ENCODE assay signal across 16 cellular contexts in genomic region chr11:37811349-37811748, GRCh38.
"Had no signal": no experiment of that assay in that cellular context is flagged by ENCODE, and none has a peak within 500 bp of the region (broad histone marks: within the 10 kb centered on the region; RNA-seq: fewer than 3 reads in every experiment).

No MANE protein-coding gene starts in this region.

- H3K36me3 Mint-ChIP-seq: activated naive CD8-positive, alpha-beta T cell treated with anti-CD3 and anti-CD28 coated beads, Interleukin-2, amount 10 ng/mL, durations not matched to agents 7 days and 5 days; stimulated activated memory B cell treated with anti-CD40 and anti-IgM and Interleukin-4, amounts not matched to agents 10 μg/mL and 1 μg/mL and 100 μg/mL, for 72 hours had no signal

- H3K27ac Mint-ChIP-seq: activated CD4-positive, alpha-beta T cell treated with anti-CD3 and anti-CD28 coated beads, Interleukin-2, amount 10 ng/mL, durations not matched to agents 7 days and 5 days; activated naive CD8-positive, alpha-beta T cell treated with anti-CD3 and anti-CD28 coated beads, Interleukin-2, amount 10 ng/mL, durations not matched to agents 7 days and 5 days; activated T-helper 1 cell treated with anti-CD3 and anti-CD28 coated beads, Interleukin-12 subunit alpha, Interleukin-12 subunit beta, Interleukin-2, Interleukin-4 antibody, amounts not matched to agents 30 ng/mL and 10 ng/mL and 1 ng/mL, durations not matched to agents 14 hours and 24 hours and 36 hours; nephron; stimulated activated memory B cell treated with anti-CD40 and anti-IgM and Interleukin-4, amounts not matched to agents 10 μg/mL and 1 μg/mL and 100 μg/mL, for 72 hours; T-helper 2 cell treated with Interferon-gamma antibody and Interleukin-4, amounts not matched to agents 5 μg/mL and 100 μg/mL, for 36 hours had no signal

- H3K27me3 ChIP-seq: breast epithelium, gastroesophageal sphincter had no signal

- ATAC-seq: gastroesophageal sphincter; stimulated activated memory B cell treated with anti-CD40 and anti-IgM and Interleukin-4, amounts not matched to agents 10 μg/mL and 1 μg/mL and 100 μg/mL, for 72 hours had no signal

- FAIRE-seq: islet of Langerhans had no signal

- H3K4me3 Mint-ChIP-seq: activated CD4-positive, alpha-beta T cell treated with anti-CD3 and anti-CD28 coated beads, Interleukin-2, amount 10 ng/mL, durations not matched to agents 7 days and 5 days; activated naive CD8-positive, alpha-beta T cell treated with anti-CD3 and anti-CD28 coated beads, Interleukin-2, amount 10 ng/mL, durations not matched to agents 7 days and 5 days; activated T-helper 1 cell treated with anti-CD3 and anti-CD28 coated beads, Interleukin-12 subunit alpha, Interleukin-12 subunit beta, Interleukin-2, Interleukin-4 antibody, amounts not matched to agents 30 ng/mL and 10 ng/mL and 1 ng/mL, durations not matched to agents 14 hours and 24 hours and 36 hours; nephron; stimulated activated memory B cell treated with anti-CD40 and anti-IgM and Interleukin-4, amounts not matched to agents 10 μg/mL and 1 μg/mL and 100 μg/mL, for 72 hours; T-helper 2 cell treated with Interferon-gamma antibody and Interleukin-4, amounts not matched to agents 5 μg/mL and 100 μg/mL, for 36 hours had no signal

- H3K27me3 Mint-ChIP-seq: activated CD4-positive, alpha-beta T cell treated with anti-CD3 and anti-CD28 coated beads, Interleukin-2, amount 10 ng/mL, durations not matched to agents 7 days and 5 days; activated naive CD8-positive, alpha-beta T cell treated with anti-CD3 and anti-CD28 coated beads, Interleukin-2, amount 10 ng/mL, durations not matched to agents 7 days and 5 days; stimulated activated memory B cell treated with anti-CD40 and anti-IgM and Interleukin-4, amounts not matched to agents 10 μg/mL and 1 μg/mL and 100 μg/mL, for 72 hours had no signal

- H3K9me3 ChIP-seq: breast epithelium, gastroesophageal sphincter had no signal

- H3K4me3 ChIP-seq: breast epithelium, gastroesophageal sphincter had no signal

- H3K9me3 Mint-ChIP-seq: activated CD4-positive, alpha-beta T cell treated with anti-CD3 and anti-CD28 coated beads, Interleukin-2, amount 10 ng/mL, durations not matched to agents 7 days and 5 days; nephron; stimulated activated memory B cell treated with anti-CD40 and anti-IgM and Interleukin-4, amounts not matched to agents 10 μg/mL and 1 μg/mL and 100 μg/mL, for 72 hours had no signal

- H3K4me1 ChIP-seq: breast epithelium, gastroesophageal sphincter had no signal

- H3K4me1 Mint-ChIP-seq: activated CD4-positive, alpha-beta T cell treated with anti-CD3 and anti-CD28 coated beads, Interleukin-2, amount 10 ng/mL, durations not matched to agents 7 days and 5 days; activated naive CD8-positive, alpha-beta T cell treated with anti-CD3 and anti-CD28 coated beads, Interleukin-2, amount 10 ng/mL, durations not matched to agents 7 days and 5 days; nephron; stimulated activated memory B cell treated with anti-CD40 and anti-IgM and Interleukin-4, amounts not matched to agents 10 μg/mL and 1 μg/mL and 100 μg/mL, for 72 hours had no signal

- H3K36me3 ChIP-seq: breast epithelium, gastroesophageal sphincter had no signal

- H3K27ac ChIP-seq: breast epithelium, gastroesophageal sphincter had no signal

- DNase-seq: activated CD4-positive, alpha-beta T cell treated with anti-CD3 and anti-CD28 coated beads, Interleukin-2, amount 10 ng/mL, durations not matched to agents 7 days and 5 days; activated CD4-positive, CD25-positive, alpha-beta regulatory T cell; activated CD8-positive, alpha-beta memory T cell treated with anti-CD3 and anti-CD28 coated beads for 24 hours; activated naive CD4-positive, alpha-beta T cell; activated naive CD8-positive, alpha-beta T cell treated with anti-CD3 and anti-CD28 coated beads, Interleukin-2, amount 10 ng/mL, durations not matched to agents 7 days and 5 days; anterior cingulate cortex; cerebellar nuclear complex; erythroblast; mesenchymal stem cell had no signal
